In genomic region chr11:35030716-35031213, GRCh38 we compare ENCODE assay signal across 8 cellular contexts.
DNase-seq lines count a peak whose midpoint lies in the region; ATAC-seq, FAIRE-seq and TF ChIP-seq lines count a peak whose summit lies in the region.

No MANE protein-coding gene starts in this region.

- peaks cover 2% of the 10 kb centered on the region for H3K9me3 ChIP-seq in mucosa of descending colon

- intact Hi-C loops in mucosa of descending colon (cut with DNase I, micrococcal nuclease) = no loop called here

- no peak for FAIRE-seq in bronchial epithelial cell (lab: Jason Lieb, UNC)
- no peak for FAIRE-seq in frontal cortex (lab: Jason Lieb, UNC)

- DNase-seq in RKO (ENCODE audit: low spot score) = peak; percentile 95
- peak; percentile 98 for DNase-seq in bronchial epithelial cell (ENCODE audit: low read depth)
- peak in 2 of 3 donors; percentile 37 to 61 for DNase-seq in mucosa of descending colon
- no peak for DNase-seq in RPMI8226
- DNase-seq in frontal cortex (ENCODE audit: low spot score in 2 of 2) = no peak

- H3K4me1 ChIP-seq in mucosa of descending colon (ENCODE audit: low read depth) = peaks cover 4% of the 10 kb centered on the region

- no peak for TF ChIP-seq CTCF in bronchial epithelial cell (IDR thresholded peaks at IDR 0.05; ENCODE audit: insufficient read depth, low read length, severe bottlenecking)
- TF ChIP-seq CTCF in mucosa of descending colon (IDR thresholded peaks at IDR 0.05) = no peak

- H3K27me3 ChIP-seq in bronchial epithelial cell (ENCODE audit: control insufficient read depth, insufficient read depth, low read length) = no peaks in the 10 kb centered on the region

- ATAC-seq in GM21423 (IDR thresholded peaks at IDR 0.05; ENCODE audit: unreplicated experiment) (peak; percentile 49), mucosa of descending colon (peak; percentile 79), HG02885 (IDR thresholded peaks at IDR 0.05; ENCODE audit: poor library complexity, unreplicated experiment) (no peak), HG02642 (IDR thresholded peaks at IDR 0.05; ENCODE audit: poor library complexity, unreplicated experiment) (no peak)

- H3K36me3 ChIP-seq in bronchial epithelial cell (ENCODE audit: control insufficient read depth, insufficient read depth, low read length) (no peaks in the 10 kb centered on the region), mucosa of descending colon (ENCODE audit: low read depth) (no peaks in the 10 kb centered on the region)

- no peak overlapping the region for H3K4me3 ChIP-seq in bronchial epithelial cell (ENCODE audit: low read depth, low read length)
- H3K4me3 ChIP-seq in mucosa of descending colon = no peak overlapping the region

Comparison
In these comparisons a context has a peak if more than half of its experiments do, and no peak if none do; other contexts are left out.
1. ATAC-seq: peak in GM21423 (single experiment) and mucosa of descending colon (single experiment); none in HG02885 (single experiment) and HG02642 (single experiment).
2. DNase-seq: peak in RKO (single experiment), bronchial epithelial cell (single experiment) and mucosa of descending colon (2 of 3); none in RPMI8226 (single experiment) and frontal cortex (0 of 2).